In the genomic region with DNA sequence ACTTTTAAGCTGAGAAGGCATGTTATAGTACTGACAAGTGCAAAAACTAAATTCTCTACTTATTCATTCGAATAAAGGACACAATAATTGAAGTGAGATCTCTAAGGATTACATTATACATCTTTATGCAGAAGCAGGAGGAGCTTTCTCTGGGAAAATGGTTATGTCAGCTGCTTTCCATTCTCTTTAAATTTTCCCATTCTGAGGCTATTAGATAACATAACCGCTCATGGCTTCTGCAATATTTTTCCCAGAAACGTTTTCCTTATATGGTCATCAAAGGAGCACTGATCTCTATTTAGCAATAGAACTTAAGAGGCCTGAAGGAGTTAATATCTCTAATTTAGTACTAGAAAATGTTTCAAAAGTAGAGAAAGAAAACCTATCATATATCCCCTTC, we compare ENCODE assay signal across 34 cellular contexts.
"Had no signal": no experiment of that assay in that cellular context is flagged by ENCODE, and none has a peak within 500 bp of the region (broad histone marks: within the 10 kb centered on the region; RNA-seq: fewer than 3 reads in every experiment).

No MANE protein-coding gene starts in this region.

- H3K27ac ChIP-seq: body of pancreas, brain microvascular endothelial cell, breast epithelium, VCaP had no signal

- H3K36me3 Mint-ChIP-seq: activated CD4-positive, alpha-beta memory T cell treated with anti-CD3 and anti-CD28 coated beads for 36 hours; activated CD8-positive, alpha-beta memory T cell treated with anti-CD3 and anti-CD28 coated beads, Interleukin-2, amount 10 ng/mL, durations not matched to agents 7 days and 5 days; activated naive CD4-positive, alpha-beta T cell treated with anti-CD3 and anti-CD28 coated beads, Interleukin-2, amount 10 ng/mL, durations not matched to agents 7 days and 5 days; activated naive CD4-positive, alpha-beta T cell treated with anti-CD3 and anti-CD28 coated beads, Interleukin-2, amount 50 U/mL, for 24 hours; activated naive CD8-positive, alpha-beta T cell; activated naive CD8-positive, alpha-beta T cell treated with anti-CD3 and anti-CD28 coated beads, Interleukin-2, amount 10 ng/mL, durations not matched to agents 7 days and 5 days had no signal

- H3K36me3 ChIP-seq: breast epithelium had no signal

- H3K4me1 Mint-ChIP-seq: activated B cell treated with CpG ODN at 0.5 μM for 24 hours; activated CD4-positive, alpha-beta T cell treated with anti-CD3 and anti-CD28 coated beads, Interleukin-2, amount 10 ng/mL, durations not matched to agents 24 days and 14 days; activated CD8-positive, alpha-beta memory T cell treated with anti-CD3 and anti-CD28 coated beads, Interleukin-2, amount 10 ng/mL, durations not matched to agents 7 days and 5 days; activated naive CD4-positive, alpha-beta T cell treated with anti-CD3 and anti-CD28 coated beads, Interleukin-2, amount 10 ng/mL, durations not matched to agents 7 days and 5 days; activated naive CD4-positive, alpha-beta T cell treated with anti-CD3 and anti-CD28 coated beads, Interleukin-2, amount 50 U/mL, for 24 hours; activated naive CD8-positive, alpha-beta T cell treated with anti-CD3 and anti-CD28 coated beads, Interleukin-2, amount 10 ng/mL, durations not matched to agents 7 days and 5 days; activated naive CD8-positive, alpha-beta T cell treated with anti-CD3 and anti-CD28 coated beads, Interleukin-2, amount 50 U/mL, for 24 hours had no signal

- H3K4me3 Mint-ChIP-seq: activated B cell treated with CpG ODN at 0.5 μM for 24 hours; activated CD4-positive, alpha-beta memory T cell treated with anti-CD3 and anti-CD28 coated beads for 36 hours; activated CD4-positive, alpha-beta T cell treated with anti-CD3 and anti-CD28 coated beads, Interleukin-2, amount 10 ng/mL, durations not matched to agents 24 days and 14 days; activated CD8-positive, alpha-beta memory T cell treated with anti-CD3 and anti-CD28 coated beads, Interleukin-2, amount 10 ng/mL, durations not matched to agents 7 days and 5 days; activated CD8-positive, alpha-beta T cell treated with anti-CD3 and anti-CD28 coated beads for 36 hours; activated naive CD4-positive, alpha-beta T cell treated with anti-CD3 and anti-CD28 coated beads, Interleukin-2, amount 10 ng/mL, durations not matched to agents 7 days and 5 days; activated naive CD4-positive, alpha-beta T cell treated with anti-CD3 and anti-CD28 coated beads, Interleukin-2, amount 50 U/mL, for 24 hours; activated naive CD8-positive, alpha-beta T cell; activated naive CD8-positive, alpha-beta T cell treated with anti-CD3 and anti-CD28 coated beads, Interleukin-2, amount 10 ng/mL, durations not matched to agents 7 days and 5 days; activated naive CD8-positive, alpha-beta T cell treated with anti-CD3 and anti-CD28 coated beads, Interleukin-2, amount 50 U/mL, for 24 hours; activated T-cell treated with anti-CD3 and anti-CD28 coated beads, Interleukin-2, amount 50 U/mL, for 24 hours; T-helper 1 cell treated with Interleukin-12 subunit alpha and Interleukin-12 subunit beta and Interleukin-4 antibody, amounts not matched to agents 30 μg/mL and 1 μg/mL, for 36 hours; T-helper 2 cell treated with Interferon-gamma antibody and Interleukin-4, amounts not matched to agents 5 μg/mL and 100 μg/mL, for 36 hours had no signal

- H3K9me3 ChIP-seq: body of pancreas, breast epithelium had no signal

- H3K4me3 ChIP-seq: body of pancreas, breast epithelium had no signal

- H3K9me3 Mint-ChIP-seq: activated B cell treated with CpG ODN at 0.5 μM for 24 hours; activated CD4-positive, alpha-beta memory T cell treated with anti-CD3 and anti-CD28 coated beads for 36 hours; activated CD4-positive, alpha-beta T cell treated with anti-CD3 and anti-CD28 coated beads, Interleukin-2, amount 10 ng/mL, durations not matched to agents 24 days and 14 days; activated CD8-positive, alpha-beta T cell treated with anti-CD3 and anti-CD28 coated beads for 36 hours; activated naive CD4-positive, alpha-beta T cell treated with anti-CD3 and anti-CD28 coated beads, Interleukin-2, amount 10 ng/mL, durations not matched to agents 7 days and 5 days; activated naive CD4-positive, alpha-beta T cell treated with anti-CD3 and anti-CD28 coated beads, Interleukin-2, amount 50 U/mL, for 24 hours; activated naive CD8-positive, alpha-beta T cell treated with anti-CD3 and anti-CD28 coated beads, Interleukin-2, amount 10 ng/mL, durations not matched to agents 7 days and 5 days; activated naive CD8-positive, alpha-beta T cell treated with anti-CD3 and anti-CD28 coated beads, Interleukin-2, amount 50 U/mL, for 24 hours; activated T-cell treated with anti-CD3 and anti-CD28 coated beads, Interleukin-2, amount 50 U/mL, for 24 hours; activated T-helper 2 cell treated with anti-CD3 and anti-CD28 coated beads, Interferon-gamma antibody, Interleukin-2, Interleukin-4, amounts not matched to agents 10 μg/mL and 5 μg/mL and 100 μg/mL, durations not matched to agents 14 hours and 24 hours and 36 hours; T-helper 1 cell treated with Interleukin-12 subunit alpha and Interleukin-12 subunit beta and Interleukin-4 antibody, amounts not matched to agents 30 μg/mL and 1 μg/mL, for 36 hours; T-helper 2 cell treated with Interferon-gamma antibody and Interleukin-4, amounts not matched to agents 5 μg/mL and 100 μg/mL, for 36 hours had no signal

- DNase-seq: activated B cell treated with CpG ODN at 0.5 μM for 24 hours; activated CD4-positive, alpha-beta memory T cell treated with anti-CD3 and anti-CD28 coated beads for 36 hours; activated CD4-positive, alpha-beta T cell treated with anti-CD3 and anti-CD28 coated beads for 4 hours; activated CD4-positive, alpha-beta T cell treated with anti-CD3 and anti-CD28 coated beads, Interleukin-2, amount 10 ng/mL, durations not matched to agents 24 days and 14 days; activated CD4-positive, alpha-beta T cell treated with anti-CD3 and anti-CD28 coated beads, Interleukin-2, amount 50 U/mL, for 1 hour; activated CD4-positive, alpha-beta T cell treated with anti-CD3 and anti-CD28 coated beads, Interleukin-2, amount 50 U/mL, for 4 hours; activated CD4-positive, CD25-positive, alpha-beta regulatory T cell treated with anti-CD3 and anti-CD28 coated beads, Interleukin-2, amount 50 U/mL, for 72 hours; activated CD8-positive, alpha-beta memory T cell treated with anti-CD3 and anti-CD28 coated beads for 24 hours; activated CD8-positive, alpha-beta memory T cell treated with anti-CD3 and anti-CD28 coated beads, Interleukin-2, amount 10 ng/mL, durations not matched to agents 7 days and 5 days; activated CD8-positive, alpha-beta memory T cell treated with anti-CD3 and anti-CD28 coated beads, Interleukin-2, amount 50 U/mL, for 48 hours; activated CD8-positive, alpha-beta T cell treated with anti-CD3 and anti-CD28 coated beads for 36 hours; activated effector memory CD4-positive, alpha-beta T cell treated with Interleukin-2 at 50 U/mL for 16 hours; activated gamma-delta T cell; activated naive CD4-positive, alpha-beta T cell treated with anti-CD3 and anti-CD28 coated beads, Interleukin-2, amount 10 ng/mL, durations not matched to agents 7 days and 5 days; activated naive CD4-positive, alpha-beta T cell treated with Interleukin-2 at 50 U/mL for 16 hours; activated naive CD8-positive, alpha-beta T cell treated with anti-CD3 and anti-CD28 coated beads, Interleukin-2, amount 10 ng/mL, durations not matched to agents 7 days and 5 days; activated naive CD8-positive, alpha-beta T cell treated with anti-CD3 and anti-CD28 coated beads, Interleukin-2, amount 50 U/mL, for 24 hours; activated T-cell treated with anti-CD3 and anti-CD28 coated beads, Interleukin-2, amount 50 U/mL, for 24 hours; activated T-cell treated with anti-CD3 and anti-CD28 coated beads, Interleukin-2, amount 50 U/mL, for 48 hours; amniotic stem cell; aorta; body of pancreas; brain microvascular endothelial cell; central memory CD4-positive, alpha-beta T cell; T-helper 1 cell; T-helper 2 cell; T-helper 9 cell had no signal

- H3K27ac Mint-ChIP-seq: activated B cell treated with CpG ODN at 0.5 μM for 24 hours; activated CD4-positive, alpha-beta memory T cell treated with anti-CD3 and anti-CD28 coated beads for 36 hours; activated CD4-positive, alpha-beta T cell treated with anti-CD3 and anti-CD28 coated beads, Interleukin-2, amount 10 ng/mL, durations not matched to agents 24 days and 14 days; activated CD8-positive, alpha-beta memory T cell treated with anti-CD3 and anti-CD28 coated beads, Interleukin-2, amount 10 ng/mL, durations not matched to agents 7 days and 5 days; activated CD8-positive, alpha-beta T cell treated with anti-CD3 and anti-CD28 coated beads for 36 hours; activated naive CD4-positive, alpha-beta T cell treated with anti-CD3 and anti-CD28 coated beads, Interleukin-2, amount 10 ng/mL, durations not matched to agents 7 days and 5 days; activated naive CD4-positive, alpha-beta T cell treated with anti-CD3 and anti-CD28 coated beads, Interleukin-2, amount 50 U/mL, for 24 hours; activated naive CD8-positive, alpha-beta T cell; activated naive CD8-positive, alpha-beta T cell treated with anti-CD3 and anti-CD28 coated beads, Interleukin-2, amount 10 ng/mL, durations not matched to agents 7 days and 5 days; activated naive CD8-positive, alpha-beta T cell treated with anti-CD3 and anti-CD28 coated beads, Interleukin-2, amount 50 U/mL, for 24 hours; activated T-cell treated with anti-CD3 and anti-CD28 coated beads, Interleukin-2, amount 50 U/mL, for 24 hours; activated T-helper 2 cell treated with anti-CD3 and anti-CD28 coated beads, Interferon-gamma antibody, Interleukin-2, Interleukin-4, amounts not matched to agents 10 μg/mL and 5 μg/mL and 100 μg/mL, durations not matched to agents 14 hours and 24 hours and 36 hours; T-helper 1 cell treated with Interleukin-12 subunit alpha and Interleukin-12 subunit beta and Interleukin-4 antibody, amounts not matched to agents 30 μg/mL and 1 μg/mL, for 36 hours; T-helper 2 cell treated with Interferon-gamma antibody and Interleukin-4, amounts not matched to agents 5 μg/mL and 100 μg/mL, for 36 hours had no signal

- ATAC-seq: activated CD8-positive, alpha-beta memory T cell treated with anti-CD3 and anti-CD28 coated beads, Interleukin-2, amount 10 ng/mL, durations not matched to agents 7 days and 5 days; activated CD8-positive, alpha-beta T cell treated with anti-CD3 and anti-CD28 coated beads for 36 hours; activated naive CD8-positive, alpha-beta T cell treated with anti-CD3 and anti-CD28 coated beads, Interleukin-2, amount 50 U/mL, for 24 hours; body of pancreas had no signal
